31 cellular contexts compared by ENCODE assay signal in genomic region chr16:76157629-76158028, GRCh38.
DNase-seq lines count a peak whose midpoint lies in the region; ATAC-seq, FAIRE-seq and TF ChIP-seq lines count a peak whose summit lies in the region.
"Had no signal": no experiment of that assay in that cellular context is flagged by ENCODE, and none has a peak within 500 bp of the region (broad histone marks: within the 10 kb centered on the region; RNA-seq: fewer than 3 reads in every experiment).

No MANE protein-coding gene starts in this region.

- H3K79me2 ChIP-seq in DND-41 (ENCODE audit: insufficient read depth, low read length) (no peaks in the 10 kb centered on the region), H9 (ENCODE audit: insufficient read depth, low read length) (no peaks in the 10 kb centered on the region), HepG2 (ENCODE audit: insufficient read depth, low read length) (no peaks in the 10 kb centered on the region)

- in situ Hi-C loops in HepG2 (cut with HindIII; ENCODE audit: extremely low pct_ligation_motif_present, low pct_unique_long_range_greater_than_20kb) = no loop called here

- DNase-seq in DND-41 (no peak), H9 (peak; percentile 32), RKO (ENCODE audit: low spot score) (peak; percentile 14), HepG2 (ENCODE audit: low spot score) (no peak), inferior parietal cortex (ENCODE audit: extremely low spot score) (no peak), small intestine (no peak), NCI-H2171 treated with DMSO at 0.1 percent for 48 hours (lab: John Stamatoyannopoulos, UW) (no peak), Kasumi-1 (lab: John Stamatoyannopoulos, UW) (no peak)
- DNase-seq: activated CD4-positive, alpha-beta memory T cell treated with anti-CD3 and anti-CD28 coated beads, Interleukin-2, amount 10 ng/mL, durations not matched to agents 7 days and 5 days; activated CD8-positive, alpha-beta memory T cell treated with anti-CD3 and anti-CD28 coated beads, Interleukin-2, amount 50 U/mL, for 4 hours; activated naive CD4-positive, alpha-beta T cell treated with Interleukin-2 at 50 U/mL for 16 hours; AML-193; CD4-positive, alpha-beta memory T cell; central memory CD4-positive, alpha-beta T cell; cortex of kidney; effector memory CD4-positive, alpha-beta T cell; hypothalamus; mesenchymal stem cell; NCI-H187; NCI-H2171; NCI-H510A; posterior cingulate gyrus; right cardiac atrium; SHP77; stimulated activated naive CD8-positive, alpha-beta T cell treated with anti-CD3 and anti-CD28 coated beads, Interleukin-15, amount 100 ng/mL, for 72 hours; uterus had no signal

- no peak overlapping the region for H3K4me3 Mint-ChIP-seq in H9
- H3K4me3 Mint-ChIP-seq: activated CD4-positive, alpha-beta memory T cell treated with anti-CD3 and anti-CD28 coated beads, Interleukin-2, amount 10 ng/mL, durations not matched to agents 7 days and 5 days; activated T-helper 1 cell treated with anti-CD3 and anti-CD28 coated beads, Interleukin-12 subunit alpha, Interleukin-12 subunit beta, Interleukin-2, Interleukin-4 antibody, amounts not matched to agents 30 ng/mL and 10 ng/mL and 1 ng/mL, durations not matched to agents 14 hours and 24 hours and 36 hours; CD4-positive, alpha-beta memory T cell; stimulated activated naive CD8-positive, alpha-beta T cell treated with anti-CD3 and anti-CD28 coated beads, Interleukin-15, amount 100 ng/mL, for 72 hours; T-helper 2 cell treated with Interferon-gamma antibody and Interleukin-4, amounts not matched to agents 5 μg/mL and 100 μg/mL, for 36 hours had no signal

- no peak overlapping the region for H4K8ac ChIP-seq in H9 (replicated peaks; ENCODE audit: insufficient read length, low read depth, low read length)

- H3T11ph ChIP-seq in H9 (ENCODE audit: low read length) = no peak overlapping the region

- no peak overlapping the region for H3K4ac ChIP-seq in H9 (ENCODE audit: low read depth, low read length)

- H2AK5ac ChIP-seq in H9 (ENCODE audit: insufficient read length, low read length) = no peak overlapping the region

- H3K14ac ChIP-seq in H9 (ENCODE audit: insufficient read depth, low read length) = no peak overlapping the region

- peak overlapping the region in 1 of 3 experiments; percentile 9; a peak in 1 of 7 replicates for H3K27ac Mint-ChIP-seq in H9
- H3K27ac Mint-ChIP-seq: activated CD4-positive, alpha-beta memory T cell treated with anti-CD3 and anti-CD28 coated beads, Interleukin-2, amount 10 ng/mL, durations not matched to agents 7 days and 5 days; activated T-helper 1 cell treated with anti-CD3 and anti-CD28 coated beads, Interleukin-12 subunit alpha, Interleukin-12 subunit beta, Interleukin-2, Interleukin-4 antibody, amounts not matched to agents 30 ng/mL and 10 ng/mL and 1 ng/mL, durations not matched to agents 14 hours and 24 hours and 36 hours; CD4-positive, alpha-beta memory T cell; stimulated activated naive CD8-positive, alpha-beta T cell treated with anti-CD3 and anti-CD28 coated beads, Interleukin-15, amount 100 ng/mL, for 72 hours; T-helper 2 cell treated with Interferon-gamma antibody and Interleukin-4, amounts not matched to agents 5 μg/mL and 100 μg/mL, for 36 hours had no signal

- BruUV-seq in HepG2 (replicated peaks; lab: Mats Ljungman, UMichigan) = no TSS peak

- FAIRE-seq in HepG2 (lab: Jason Lieb, UNC) (no peak), small intestine (lab: Jason Lieb, UNC) (no peak)
- FAIRE-seq: G401.6, H54 had no signal

- H3K23ac ChIP-seq in H9 (ENCODE audit: insufficient read length, low read depth, low read length) = no peak overlapping the region

- no peaks in the 10 kb centered on the region for H3K23me2 ChIP-seq in H9 (ENCODE audit: insufficient read length, low read depth, low read length, poor library complexity, severe bottlenecking)

- no CpG with 5 or more reads among the region's 5 CpGs for WGBS in H9 (ENCODE audit: extremely low coverage, insufficient read length, low lambda C conversion rate)
- 26% methylated on average over 5 of the region's 5 CpGs for whole genome bisulfite sequencing in HepG2 (ENCODE audit: low lambda C conversion rate)
- 59 to 74% (median 69%) methylated on average over 5 of the region's 5 CpGs for WGBS in small intestine, 3 donors

- no peak overlapping the region for H3K4me2 ChIP-seq in DND-41 (ENCODE audit: insufficient read depth, low read length)
- H3K4me2 ChIP-seq in H9 (ENCODE audit: insufficient read depth, insufficient read length, low read length) = no peak overlapping the region
- H3K4me2 ChIP-seq in HepG2 (ENCODE audit: low read depth, low read length) = no peak overlapping the region

- H3K27me3 Mint-ChIP-seq in H9 (ENCODE audit: low read depth) = peaks cover 6% of the 10 kb centered on the region
- H3K27me3 Mint-ChIP-seq: activated CD4-positive, alpha-beta memory T cell treated with anti-CD3 and anti-CD28 coated beads, Interleukin-2, amount 10 ng/mL, durations not matched to agents 7 days and 5 days; CD4-positive, alpha-beta memory T cell; stimulated activated naive CD8-positive, alpha-beta T cell treated with anti-CD3 and anti-CD28 coated beads, Interleukin-15, amount 100 ng/mL, for 72 hours had no signal

- H4K20me1 ChIP-seq in DND-41 (ENCODE audit: insufficient read depth, low read length) = no peaks in the 10 kb centered on the region
- H4K20me1 ChIP-seq in H9 (ENCODE audit: control insufficient read depth, insufficient read depth, insufficient read length) = no peaks in the 10 kb centered on the region
- H4K20me1 ChIP-seq in HepG2 (ENCODE audit: insufficient read depth, low read length) = no peaks in the 10 kb centered on the region

- CTCF ChIA-PET in HepG2 (lab: Yijun Ruan, JAX; ENCODE audit: low intra/inter-chr PET ratio, low total read pairs) = no interaction called here

- H3K36me3 ChIP-seq in DND-41 (ENCODE audit: insufficient read depth, low read length) = no peaks in the 10 kb centered on the region
- no peaks in the 10 kb centered on the region for H3K36me3 ChIP-seq in HepG2 (replicated peaks in 1 of 2; ENCODE audit: control insufficient read depth in 1 of 2, insufficient read depth in 2 of 2, low read length in 2 of 2)
- no peaks in the 10 kb centered on the region for H3K36me3 ChIP-seq in small intestine (ENCODE audit: control insufficient read depth in 2 of 2, insufficient read depth in 2 of 2, low read length in 2 of 2)
- H3K36me3 ChIP-seq: uterus had no signal

- H3K9me3 Mint-ChIP-seq in H9 = no peaks in the 10 kb centered on the region

- H3K4me1 ChIP-seq in DND-41 (ENCODE audit: insufficient read depth, low read length) (no peaks in the 10 kb centered on the region), H9 (ENCODE audit: insufficient read depth, low read length) (no peaks in the 10 kb centered on the region), HepG2 (ENCODE audit: insufficient read depth, low read length) (no peaks in the 10 kb centered on the region), small intestine (ENCODE audit: control insufficient read depth in 2 of 2, insufficient read depth in 1 of 2, low read depth in 1 of 2, low read length in 1 of 2) (no peaks in the 10 kb centered on the region)
- H3K4me1 ChIP-seq: uterus had no signal

- H3K27me3 ChIP-seq in DND-41 (ENCODE audit: insufficient read depth, low read length, poor library complexity) (no peaks in the 10 kb centered on the region), H9 (ENCODE audit: insufficient read depth, low read length) (no peaks in the 10 kb centered on the region), HepG2 (ENCODE audit: control insufficient read depth in 1 of 2, insufficient read depth in 2 of 2, low read length in 2 of 2) (no peaks in the 10 kb centered on the region; a peak in 1 of 5 replicates), small intestine (ENCODE audit: control insufficient read depth in 2 of 2, insufficient read depth in 2 of 2, low read length in 2 of 2) (no peaks in the 10 kb centered on the region)
- H3K27me3 ChIP-seq: uterus had no signal

- no peak overlapping the region for H4K91ac ChIP-seq in H9 (ENCODE audit: insufficient read length, low read depth, low read length)

- TF ChIP-seq EP300 in HepG2 (IDR thresholded peaks at IDR 0.05; ENCODE audit: low read depth in 2 of 2, low read length in 2 of 2) (no peak), HepG2 (CRISPR knock-in tag; IDR thresholded peaks at IDR 0.05; ENCODE audit: borderline replicate concordance) (no peak)

- POLR2A ChIA-PET in HepG2 (lab: Yijun Ruan, JAX) = no interaction called here

- H3K4me3 ChIP-seq in DND-41 (ENCODE audit: low read depth in 1 of 2, low read length in 2 of 2) (no peak overlapping the region), HepG2 (replicated peaks in 1 of 3; ENCODE audit: insufficient read depth in 1 of 3, low read depth in 2 of 3, low read length in 3 of 3) (no peak overlapping the region), small intestine (ENCODE audit: low read depth in 1 of 2, low read length in 2 of 2) (no peak overlapping the region)
- H3K4me3 ChIP-seq: uterus had no signal

- TF ChIP-seq RAD21 in HepG2 (CRISPR knock-in tag; IDR thresholded peaks at IDR 0.05) = no peak

- peak; percentile 14 for TF ChIP-seq CTCF in DND-41 (IDR thresholded peaks at IDR 0.05; ENCODE audit: borderline replicate concordance, extremely low read depth, low read length, poor library complexity, severe bottlenecking)
- peak; percentile 58 for TF ChIP-seq CTCF in H9 (conservative IDR thresholded peaks at IDR 0.05)
- no peak for TF ChIP-seq CTCF in HepG2 (CRISPR knock-in tag; IDR thresholded peaks at IDR 0.05)

- H3K18ac ChIP-seq in H9 (ENCODE audit: insufficient read length, low read depth, low read length) = no peak overlapping the region

- no peak overlapping the region for H3K27ac ChIP-seq in DND-41 (ENCODE audit: low read length)
- no peak overlapping the region for H3K27ac ChIP-seq in H9 (ENCODE audit: insufficient read length, low read depth, low read length)
- H3K27ac ChIP-seq in HepG2 (ENCODE audit: extremely low read length, insufficient read depth, low read length) = no peak overlapping the region
- no peak overlapping the region for H3K27ac ChIP-seq in small intestine (ENCODE audit: low read depth in 1 of 2, low read length in 1 of 2)
- H3K27ac ChIP-seq: uterus had no signal

- TF ChIP-seq POLR2A in HepG2 (IDR thresholded peaks at IDR 0.05; ENCODE audit: insufficient read depth in 1 of 2, low read depth in 2 of 2, low read length in 2 of 2) = no peak

- H3K9ac ChIP-seq in DND-41 (ENCODE audit: low read depth, low read length) (no peak overlapping the region), H9 (ENCODE audit: extremely low read depth, insufficient read length, low read length) (no peak overlapping the region), HepG2 (ENCODE audit: insufficient read depth, low read depth, low read length) (no peak overlapping the region)

- H2BK120ac ChIP-seq in H9 (ENCODE audit: low read depth, low read length, poor library complexity, severe bottlenecking) = no peak overlapping the region

- H3K56ac ChIP-seq in H9 (ENCODE audit: insufficient read length, low read depth, low read length) = no peak overlapping the region

- no peak for ATAC-seq in DND-41 (ENCODE audit: insufficient read depth, low read depth)
- ATAC-seq in HepG2 = peak; percentile 57; the same call in 2 of the 3 replicates
- ATAC-seq: left lobe of liver; right cardiac atrium; stimulated activated naive CD8-positive, alpha-beta T cell treated with anti-CD3 and anti-CD28 coated beads, Interleukin-15, amount 100 ng/mL, for 72 hours had no signal

- H3K9me3 ChIP-seq in DND-41 (ENCODE audit: insufficient read depth, low read length, severe bottlenecking) (no peaks in the 10 kb centered on the region), H9 (ENCODE audit: control insufficient read depth, low read depth, low read length) (no peaks in the 10 kb centered on the region), HepG2 (ENCODE audit: low read length) (no peaks in the 10 kb centered on the region), small intestine (ENCODE audit: control insufficient read depth, low read depth) (no peaks in the 10 kb centered on the region)
- H3K9me3 ChIP-seq: uterus had no signal

- H3K79me1 ChIP-seq in H9 (ENCODE audit: insufficient read depth, low read depth, low read length, poor library complexity, severe bottlenecking) = no peaks in the 10 kb centered on the region

- peaks cover 0 to 2% of the 10 kb centered on the region in 2 experiments; a peak in 1 of 4 replicates for H3K4me1 Mint-ChIP-seq in H9
- H3K4me1 Mint-ChIP-seq: activated CD4-positive, alpha-beta memory T cell treated with anti-CD3 and anti-CD28 coated beads, Interleukin-2, amount 10 ng/mL, durations not matched to agents 7 days and 5 days; CD4-positive, alpha-beta memory T cell; stimulated activated naive CD8-positive, alpha-beta T cell treated with anti-CD3 and anti-CD28 coated beads, Interleukin-15, amount 100 ng/mL, for 72 hours had no signal

- no peak overlapping the region for H4K5ac ChIP-seq in H9 (ENCODE audit: insufficient read length, low read depth, low read length)

- no peak overlapping the region for H2BK5ac ChIP-seq in H9 (ENCODE audit: insufficient read length, low read length)

- H2AFZ ChIP-seq in DND-41 (ENCODE audit: low read depth, low read length) (no peak overlapping the region), H9 (ENCODE audit: low read length) (no peak overlapping the region), HepG2 (ENCODE audit: low read length) (no peak overlapping the region)

- no peak overlapping the region for H2BK15ac ChIP-seq in H9 (ENCODE audit: low read depth, low read length)

- intact Hi-C loops in HepG2 (cut with micrococcal nuclease; ENCODE audit: unreplicated experiment) = no loop called here

- no peaks in the 10 kb centered on the region for H3K36me3 Mint-ChIP-seq in H9 (ENCODE audit: insufficient read depth in 1 of 3, low read depth in 3 of 3)
- H3K36me3 Mint-ChIP-seq: CD4-positive, alpha-beta memory T cell had no signal

- no peak overlapping the region for H2BK12ac ChIP-seq in H9 (ENCODE audit: insufficient read length, low read depth, low read length)

- H2BK20ac ChIP-seq in H9 (ENCODE audit: low read depth, low read length, poor library complexity, severe bottlenecking) = no peak overlapping the region

Comparison
In these comparisons a context has a peak if more than half of its experiments do, and no peak if none do; other contexts are left out.
1. DNase-seq: peak in H9 (single experiment) and RKO (single experiment); none in DND-41 (single experiment), HepG2 (single experiment), inferior parietal cortex (single experiment), small intestine (single experiment), NCI-H2171 treated with DMSO at 0.1 percent for 48 hours (single experiment) and Kasumi-1 (0 of 2).